Comparison of ENCODE assay signal across 8 cellular contexts in the genomic region with DNA sequence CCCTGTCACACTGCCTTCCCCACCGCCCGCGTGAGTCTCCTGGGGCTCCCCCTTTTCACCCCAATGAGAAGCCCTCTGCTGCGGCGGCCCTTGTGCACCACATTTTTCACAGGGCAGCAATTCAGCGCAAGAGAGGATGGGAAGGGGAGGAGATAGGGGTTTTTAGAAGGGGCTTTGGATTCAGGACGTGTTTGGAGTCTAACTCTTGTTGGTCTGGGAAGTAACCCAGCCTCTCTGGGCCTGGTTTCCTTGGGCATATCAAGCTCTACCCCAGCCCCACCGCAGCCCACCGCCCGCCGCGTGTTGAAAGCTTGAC. TPM values are rescaled to one million over a fixed set of nuclear protein-coding genes. Genes with fewer than 3 reads are reported as not detected.
DNase-seq lines count a peak whose midpoint lies in the region; TF ChIP-seq lines count a peak whose summit lies in the region.

No MANE protein-coding gene starts in this region.

- peak overlapping the region; percentile 59 for H3K4me3 Mint-ChIP-seq in T-helper 2 cell treated with Interferon-gamma antibody and Interleukin-4, amounts not matched to agents 5 μg/mL and 100 μg/mL, for 36 hours
- peak overlapping the region; percentile 86 for H3K4me3 Mint-ChIP-seq in glutamatergic neuron (ENCODE audit: unreplicated experiment)

- no peaks in the 10 kb centered on the region for H3K36me3 Mint-ChIP-seq in T-helper 2 cell treated with Interferon-gamma antibody and Interleukin-4, amounts not matched to agents 5 μg/mL and 100 μg/mL, for 36 hours (ENCODE audit: low read depth)
- H3K36me3 Mint-ChIP-seq in glutamatergic neuron (ENCODE audit: unreplicated experiment) = peaks cover 5% of the 10 kb centered on the region

- H3K9me3 Mint-ChIP-seq in T-helper 2 cell treated with Interferon-gamma antibody and Interleukin-4, amounts not matched to agents 5 μg/mL and 100 μg/mL, for 36 hours = no peaks in the 10 kb centered on the region
- peaks cover 7% of the 10 kb centered on the region for H3K9me3 Mint-ChIP-seq in glutamatergic neuron (ENCODE audit: unreplicated experiment)

- H3K4me1 Mint-ChIP-seq in T-helper 2 cell treated with Interferon-gamma antibody and Interleukin-4, amounts not matched to agents 5 μg/mL and 100 μg/mL, for 36 hours (ENCODE audit: low read depth) = peaks cover 11% of the 10 kb centered on the region
- peaks cover 11% of the 10 kb centered on the region for H3K4me1 Mint-ChIP-seq in glutamatergic neuron (ENCODE audit: low read depth, unreplicated experiment)

- H3K4me3 ChIP-seq in GM12864 (ENCODE audit: low read depth, low read length) = 0 out of 2 replicates have a peak overlapping the region, but pooled peaks have one; percentile 39
- peak overlapping the region; percentile 71 for H3K4me3 ChIP-seq in skeletal muscle cell (ENCODE audit: low read depth, low read length)

- peaks cover 59% of the 10 kb centered on the region for H3K27me3 Mint-ChIP-seq in T-helper 2 cell treated with Interferon-gamma antibody and Interleukin-4, amounts not matched to agents 5 μg/mL and 100 μg/mL, for 36 hours (ENCODE audit: low read depth)
- peaks cover 12% of the 10 kb centered on the region for H3K27me3 Mint-ChIP-seq in glutamatergic neuron (ENCODE audit: unreplicated experiment)

- DNase-seq in GM12864 (ENCODE audit: low read depth) (no peak), glutamatergic neuron (no peak), skeletal muscle cell (ENCODE audit: low read depth) (no peak), NCI-H1417 treated with DMSO at 0.1 percent for 48 hours (lab: John Stamatoyannopoulos, UW) (no peak), NCI-H2196 treated with DMSO at 0.1 percent for 48 hours (lab: John Stamatoyannopoulos, UW; ENCODE audit: unreplicated experiment) (no peak), NCI-H2029 treated with DMSO at 0.1 percent for 48 hours (lab: John Stamatoyannopoulos, UW) (no peak)
- DNase-seq in T-helper 2 cell treated with Interferon-gamma antibody and Interleukin-4, amounts not matched to agents 5 μg/mL and 100 μg/mL, for 36 hours (ENCODE audit: low spot score) = no peak
- no peak for DNase-seq in effector CD8-positive, alpha-beta T cell (lab: John Stamatoyannopoulos, UW)

- TF ChIP-seq CTCF in GM12864 (IDR thresholded peaks at IDR 0.05; ENCODE audit: low read depth, low read length, missing control alignments) = no peak
- no peak for TF ChIP-seq CTCF in glutamatergic neuron (IDR thresholded peaks at IDR 0.05; ENCODE audit: partially characterized antibody, unreplicated experiment)

- no peak overlapping the region for H3K27ac Mint-ChIP-seq in T-helper 2 cell treated with Interferon-gamma antibody and Interleukin-4, amounts not matched to agents 5 μg/mL and 100 μg/mL, for 36 hours
- peak overlapping the region; percentile 68 for H3K27ac Mint-ChIP-seq in glutamatergic neuron (ENCODE audit: unreplicated experiment)

RNA-seq across cellular contexts. Expression of a gene that starts 0.7 kb away (rescaled TPM):
- total RNA-seq in glutamatergic neuron (ENCODE audit: unreplicated experiment) = 15.3 TPM

RNA-seq across cellular contexts. Expression of a gene that starts 53.9 kb away (rescaled TPM):
- 10.7 TPM for total RNA-seq in glutamatergic neuron (ENCODE audit: unreplicated experiment)

RNA-seq across cellular contexts. Expression of a gene that starts 57.2 kb away (rescaled TPM):
- not detected for total RNA-seq in glutamatergic neuron (ENCODE audit: unreplicated experiment)
